Comparison of ENCODE assay signal across 19 cellular contexts in the genomic region with DNA sequence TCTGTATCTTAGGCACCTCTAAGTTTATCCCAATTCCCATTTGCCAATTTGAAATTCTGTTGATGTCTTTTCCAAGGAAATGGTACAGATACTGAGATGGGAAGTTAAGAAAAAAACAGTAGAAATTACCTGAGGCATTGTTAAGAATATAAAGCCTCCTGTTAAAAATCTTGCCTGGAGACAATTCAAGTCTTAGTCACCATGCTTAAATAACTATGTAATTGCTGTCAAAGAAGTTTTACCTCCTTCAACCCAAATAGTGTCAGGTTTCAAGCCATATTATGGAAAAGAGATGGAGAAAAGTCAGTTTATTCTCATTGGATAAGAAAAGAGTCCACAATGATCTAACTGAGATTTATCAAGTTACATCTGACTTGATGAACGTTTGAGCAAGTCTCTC.
"Had no signal": no experiment of that assay in that cellular context is flagged by ENCODE, and none has a peak within 500 bp of the region (broad histone marks: within the 10 kb centered on the region; RNA-seq: fewer than 3 reads in every experiment).

No MANE protein-coding gene starts in this region.

- DNase-seq: Karpas-422, KG1, MM.1S, NCI-H1092 treated with DMSO at 0.1 percent for 48 hours, NCI-H1436 treated with DMSO at 0.1 percent for 48 hours, NCI-H1694 treated with DMSO at 0.1 percent for 48 hours, NCI-H1930, NCI-H2081, NCI-H2107, NCI-H2171 treated with DMSO at 0.1 percent for 48 hours, NCI-H345, NCI-H446 treated with DMSO at 0.1 percent for 48 hours, NCI-H510A treated with DMSO at 0.1 percent for 48 hours, NCI-H526, NCI-H748 treated with DMSO at 0.1 percent for 48 hours, RPMI8226, SHP77, SK-N-SH, SW 1271 had no signal

- H3K4me2 ChIP-seq: SK-N-SH had no signal

- H3K9me3 ChIP-seq: SK-N-SH had no signal

- H3K9ac ChIP-seq: SK-N-SH had no signal
